Comparison of ENCODE assay signal across 18 cellular contexts in the genomic region with DNA sequence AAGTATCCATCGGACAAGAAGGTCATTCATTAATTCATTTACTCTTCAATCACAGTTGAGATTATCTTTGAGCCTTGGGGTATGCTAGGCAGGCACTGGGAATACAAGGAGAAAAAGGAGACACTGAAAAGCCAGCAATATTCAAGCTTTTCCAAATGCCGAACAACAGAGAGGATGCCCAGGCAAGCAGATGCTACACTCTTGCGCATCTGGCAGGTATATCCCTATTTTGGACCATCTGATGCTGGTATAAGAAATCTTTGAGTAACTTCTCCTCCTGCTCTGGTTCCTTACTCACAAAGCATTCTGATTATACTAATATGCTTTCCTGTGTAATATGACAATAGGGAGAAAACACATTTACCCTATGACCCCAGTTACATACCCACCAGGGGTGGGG.
DNase-seq lines count a peak whose midpoint lies in the region; ATAC-seq and TF ChIP-seq lines count a peak whose summit lies in the region.
"Had no signal": no experiment of that assay in that cellular context is flagged by ENCODE, and none has a peak within 500 bp of the region (broad histone marks: within the 10 kb centered on the region; RNA-seq: fewer than 3 reads in every experiment).

No MANE protein-coding gene starts in this region.

- H3K4me3 ChIP-seq in left ventricle myocardium inferior (no peak overlapping the region), sigmoid colon (no peak overlapping the region)
- H3K4me3 ChIP-seq: BLaER1, GM12878 had no signal

- intact Hi-C loops in left ventricle myocardium inferior (cut with micrococcal nuclease): no loop called here
- intact Hi-C loops in left cardiac atrium (cut with DNase I): no loop called here
- intact Hi-C loops in sigmoid colon (cut with DNase I): no loop called here

- ATAC-seq in left cardiac atrium: no peak
- ATAC-seq in HG02973 (IDR thresholded peaks at IDR 0.05; ENCODE audit: unreplicated experiment): no peak
- ATAC-seq in HG02588 (IDR thresholded peaks at IDR 0.05; ENCODE audit: unreplicated experiment): no peak
- no peak for ATAC-seq in esophagus mucosa
- ATAC-seq: GM12878 had no signal

- no peaks in the 10 kb centered on the region for H3K9me3 ChIP-seq in left ventricle myocardium inferior (replicated peaks)
- H3K9me3 ChIP-seq in sigmoid colon: no peaks in the 10 kb centered on the region
- H3K9me3 ChIP-seq: BE2C, BLaER1 had no signal

- no peaks in the 10 kb centered on the region for H3K36me3 ChIP-seq in left ventricle myocardium inferior
- H3K36me3 ChIP-seq in sigmoid colon: no peaks in the 10 kb centered on the region
- H3K36me3 ChIP-seq: BE2C, BLaER1 had no signal

- no peak for TF ChIP-seq CTCF in left ventricle myocardium inferior (IDR thresholded peaks at IDR 0.05; ENCODE audit: borderline replicate concordance)
- TF ChIP-seq CTCF in sigmoid colon (IDR thresholded peaks at IDR 0.05): no peak

- no peaks in the 10 kb centered on the region for H3K4me1 ChIP-seq in left ventricle myocardium inferior
- peaks cover 0 to 7% (median 0%) of the 10 kb centered on the region in 4 donors for H3K4me1 ChIP-seq in sigmoid colon
- H3K4me1 ChIP-seq: BLaER1 had no signal

- DNase-seq in left ventricle myocardium inferior (no peak), left cardiac atrium (no peak), cerebellar cortex (ENCODE audit: low spot score) (peak; percentile 66), sigmoid colon (no peak)
- DNase-seq: 8988T; ACHN; BE2C; CD4-positive, alpha-beta memory T cell; CD4-positive, CD25-positive, alpha-beta regulatory T cell; CD8-positive, alpha-beta memory T cell; COR-L47; DMS79 treated with DMSO at 0.1 percent for 48 hours; GDM1 had no signal

- H3K27ac ChIP-seq in left ventricle myocardium inferior (replicated peaks) (peak overlapping the region; percentile 70), sigmoid colon (peak overlapping the region in 3 of 4 donors; percentile 14 to 68 (median 60))
- H3K27ac ChIP-seq: BLaER1 had no signal

- 66 to 94% methylated on average over 3 of the region's 3 CpGs for WGBS in sigmoid colon, 2 donors

- H3K27me3 ChIP-seq in left ventricle myocardium inferior (ENCODE audit: low read depth) (no peaks in the 10 kb centered on the region), sigmoid colon (no peaks in the 10 kb centered on the region)
- H3K27me3 ChIP-seq: BLaER1 had no signal

- TF ChIP-seq EP300 in sigmoid colon (IDR thresholded peaks at IDR 0.05): no peak

- TF ChIP-seq POLR2A in sigmoid colon (IDR thresholded peaks at IDR 0.05): no peak
